ENCODE assay signal across 1 cellular context in genomic region chr16:2767140-2767731, GRCh38.
TF ChIP-seq lines count a peak whose summit lies in the region.

No MANE protein-coding gene starts in this region.

TF ChIP-seq in HepG2, 621 proteins besides CTCF, POLR2A, EP300 and RAD21:
- no peak for TF ChIP-seq ZNF124 (CRISPR knock-in tag; IDR thresholded peaks at IDR 0.05)
- peak; percentile 61 for TF ChIP-seq RBFOX2 (IDR thresholded peaks at IDR 0.05; ENCODE audit: low read depth, low read length)
- no peak for TF ChIP-seq ZBTB34 (CRISPR knock-in tag; IDR thresholded peaks at IDR 0.05)
- peak; percentile 28; the same call in 1 of the 2 replicates for TF ChIP-seq TBX2 (CRISPR knock-in tag; IDR thresholded peaks at IDR 0.05; ENCODE audit: borderline replicate concordance)
- no peak for TF ChIP-seq NFIB (CRISPR knock-in tag; IDR thresholded peaks at IDR 0.05; ENCODE audit: borderline replicate concordance)
- TF ChIP-seq AGO2 (optimal IDR thresholded peaks at IDR 0.05; ENCODE audit: low read depth, low read length) = peak; percentile 95
- TF ChIP-seq ZNF17 (CRISPR knock-in tag; IDR thresholded peaks at IDR 0.05) = no peak
- no peak for TF ChIP-seq ETS1 (CRISPR knock-in tag; IDR thresholded peaks at IDR 0.05)
- TF ChIP-seq ZBTB46 (CRISPR knock-in tag; IDR thresholded peaks at IDR 0.05; ENCODE audit: borderline replicate concordance) = no peak
- no peak for TF ChIP-seq ZNF703 (CRISPR knock-in tag; IDR thresholded peaks at IDR 0.05; ENCODE audit: borderline replicate concordance)
- TF ChIP-seq ZNF576 (CRISPR knock-in tag; IDR thresholded peaks at IDR 0.05) = no peak
- no peak for TF ChIP-seq ZNF274 (CRISPR knock-in tag; IDR thresholded peaks at IDR 0.05)
- TF ChIP-seq POLR2AphosphoS2 (IDR thresholded peaks at IDR 0.05; ENCODE audit: low read depth, low read length) = peak; percentile 5; the same call in 1 of the 2 replicates
- no peak for TF ChIP-seq ZNF674 (CRISPR knock-in tag; IDR thresholded peaks at IDR 0.05; ENCODE audit: low read depth)
